1 cellular context compared by ENCODE assay signal in the genomic region with DNA sequence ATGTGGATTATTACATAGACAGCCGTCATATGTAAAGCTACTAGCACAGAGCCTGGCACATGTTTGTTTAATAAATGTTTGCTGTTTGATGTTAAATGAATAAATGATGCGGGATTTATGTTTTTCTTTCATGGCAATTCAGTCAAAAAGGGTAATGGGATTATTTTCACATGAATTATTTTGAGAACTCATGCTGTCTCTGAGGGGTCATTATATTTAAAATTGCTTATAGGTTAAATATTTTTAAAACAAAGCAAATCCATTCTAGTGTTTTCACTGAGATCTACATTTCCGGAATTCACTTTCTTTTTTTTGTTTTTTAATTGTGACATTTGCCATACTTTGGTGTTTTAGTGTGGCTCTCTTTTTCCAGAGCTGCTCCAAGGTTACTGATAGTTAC.
TF ChIP-seq lines count a peak whose summit lies in the region.

No MANE protein-coding gene starts in this region.

TF ChIP-seq in GM12878, 131 proteins besides CTCF, POLR2A, EP300 and RAD21 (continued from another document):
- TF ChIP-seq, protein P1, sequence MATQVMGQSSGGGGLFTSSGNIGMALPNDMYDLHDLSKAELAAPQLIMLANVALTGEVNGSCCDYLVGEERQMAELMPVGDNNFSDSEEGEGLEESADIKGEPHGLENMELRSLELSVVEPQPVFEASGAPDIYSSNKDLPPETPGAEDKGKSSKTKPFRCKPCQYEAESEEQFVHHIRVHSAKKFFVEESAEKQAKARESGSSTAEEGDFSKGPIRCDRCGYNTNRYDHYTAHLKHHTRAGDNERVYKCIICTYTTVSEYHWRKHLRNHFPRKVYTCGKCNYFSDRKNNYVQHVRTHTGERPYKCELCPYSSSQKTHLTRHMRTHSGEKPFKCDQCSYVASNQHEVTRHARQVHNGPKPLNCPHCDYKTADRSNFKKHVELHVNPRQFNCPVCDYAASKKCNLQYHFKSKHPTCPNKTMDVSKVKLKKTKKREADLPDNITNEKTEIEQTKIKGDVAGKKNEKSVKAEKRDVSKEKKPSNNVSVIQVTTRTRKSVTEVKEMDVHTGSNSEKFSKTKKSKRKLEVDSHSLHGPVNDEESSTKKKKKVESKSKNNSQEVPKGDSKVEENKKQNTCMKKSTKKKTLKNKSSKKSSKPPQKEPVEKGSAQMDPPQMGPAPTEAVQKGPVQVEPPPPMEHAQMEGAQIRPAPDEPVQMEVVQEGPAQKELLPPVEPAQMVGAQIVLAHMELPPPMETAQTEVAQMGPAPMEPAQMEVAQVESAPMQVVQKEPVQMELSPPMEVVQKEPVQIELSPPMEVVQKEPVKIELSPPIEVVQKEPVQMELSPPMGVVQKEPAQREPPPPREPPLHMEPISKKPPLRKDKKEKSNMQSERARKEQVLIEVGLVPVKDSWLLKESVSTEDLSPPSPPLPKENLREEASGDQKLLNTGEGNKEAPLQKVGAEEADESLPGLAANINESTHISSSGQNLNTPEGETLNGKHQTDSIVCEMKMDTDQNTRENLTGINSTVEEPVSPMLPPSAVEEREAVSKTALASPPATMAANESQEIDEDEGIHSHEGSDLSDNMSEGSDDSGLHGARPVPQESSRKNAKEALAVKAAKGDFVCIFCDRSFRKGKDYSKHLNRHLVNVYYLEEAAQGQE (IDR thresholded peaks at IDR 0.05; ENCODE audit: low read depth, low read length) = no peak
- TF ChIP-seq, protein P2, sequence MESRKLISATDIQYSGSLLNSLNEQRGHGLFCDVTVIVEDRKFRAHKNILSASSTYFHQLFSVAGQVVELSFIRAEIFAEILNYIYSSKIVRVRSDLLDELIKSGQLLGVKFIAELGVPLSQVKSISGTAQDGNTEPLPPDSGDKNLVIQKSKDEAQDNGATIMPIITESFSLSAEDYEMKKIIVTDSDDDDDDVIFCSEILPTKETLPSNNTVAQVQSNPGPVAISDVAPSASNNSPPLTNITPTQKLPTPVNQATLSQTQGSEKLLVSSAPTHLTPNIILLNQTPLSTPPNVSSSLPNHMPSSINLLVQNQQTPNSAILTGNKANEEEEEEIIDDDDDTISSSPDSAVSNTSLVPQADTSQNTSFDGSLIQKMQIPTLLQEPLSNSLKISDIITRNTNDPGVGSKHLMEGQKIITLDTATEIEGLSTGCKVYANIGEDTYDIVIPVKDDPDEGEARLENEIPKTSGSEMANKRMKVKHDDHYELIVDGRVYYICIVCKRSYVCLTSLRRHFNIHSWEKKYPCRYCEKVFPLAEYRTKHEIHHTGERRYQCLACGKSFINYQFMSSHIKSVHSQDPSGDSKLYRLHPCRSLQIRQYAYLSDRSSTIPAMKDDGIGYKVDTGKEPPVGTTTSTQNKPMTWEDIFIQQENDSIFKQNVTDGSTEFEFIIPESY (IDR thresholded peaks at IDR 0.05) = no peak
- TF ChIP-seq GATAD2B (conservative IDR thresholded peaks at IDR 0.05; ENCODE audit: low read depth) (no peak), MTA3 (IDR thresholded peaks at IDR 0.05; ENCODE audit: borderline replicate concordance, low read length) (no peak), CBFB (IDR thresholded peaks at IDR 0.05; ENCODE audit: low read depth) (no peak)
